Comparison of ENCODE assay signal across 9 cellular contexts in genomic region chr11:62805991-62806441, GRCh38. TPM values are rescaled to one million over a fixed set of nuclear protein-coding genes. Genes with fewer than 3 reads are reported as not detected.
DNase-seq lines count a peak whose midpoint lies in the region; ATAC-seq, FAIRE-seq and TF ChIP-seq lines count a peak whose summit lies in the region.
"Had no signal": no experiment of that assay in that cellular context is flagged by ENCODE, and none has a peak within 500 bp of the region (broad histone marks: within the 10 kb centered on the region; RNA-seq: fewer than 3 reads in every experiment).

No MANE protein-coding gene starts in this region.

- H2AFZ ChIP-seq in fibroblast of lung (ENCODE audit: low read length): no peak overlapping the region

- H3K27me3 ChIP-seq in H7 (ENCODE audit: control insufficient read depth, insufficient read depth, low read length): no peaks in the 10 kb centered on the region
- H3K27me3 ChIP-seq in fibroblast of lung (ENCODE audit: control insufficient read depth, insufficient read depth, low read length): no peaks in the 10 kb centered on the region
- no peaks in the 10 kb centered on the region for H3K27me3 ChIP-seq in ovary

- 28 to 47% (median 38%) methylated on average over 11 of the region's 11 CpGs for WGBS in ovary, 3 donors

- FAIRE-seq in urothelium cell line (lab: Jason Lieb, UNC): no peak
- FAIRE-seq: islet of Langerhans had no signal

- H3K4me1 ChIP-seq in fibroblast of lung (ENCODE audit: control insufficient read depth, extremely low read depth, insufficient read depth, low read length) (peaks cover 18% of the 10 kb centered on the region), ovary (ENCODE audit: insufficient read depth) (peaks cover 6% of the 10 kb centered on the region)

- H3K9me3 ChIP-seq in fibroblast of lung (ENCODE audit: control insufficient read depth, insufficient read depth, low read depth, low read length) (no peaks in the 10 kb centered on the region), ovary (no peaks in the 10 kb centered on the region)

- H4K20me1 ChIP-seq in fibroblast of lung (ENCODE audit: control insufficient read depth, extremely low read depth, insufficient read depth, low read length): no peaks in the 10 kb centered on the region

- H3K27ac ChIP-seq in 22Rv1 (peak overlapping the region; percentile 71), fibroblast of lung (ENCODE audit: insufficient read depth, low read length) (peak overlapping the region; percentile 75), ovary (peak overlapping the region; percentile 40 to 80)

- H3K4me3 ChIP-seq in H7 (ENCODE audit: insufficient read depth, low read depth, low read length): peak overlapping the region; percentile 78
- peak overlapping the region; percentile 82 to 91 (median 84) for H3K4me3 ChIP-seq in fibroblast of lung (replicated peaks in 1 of 4; ENCODE audit: control extremely low read depth in 1 of 4, insufficient read depth in 1 of 4, low read depth in 3 of 4, low read length in 4 of 4)
- peak overlapping the region; percentile 82 for H3K4me3 ChIP-seq in ovary

- no peak for ATAC-seq in HG02610 (IDR thresholded peaks at IDR 0.05; ENCODE audit: unreplicated experiment)

- DNase-seq in H7 (peak; percentile 54), fibroblast of lung (ENCODE audit: low read depth in 2 of 2) (peak in 1 of 2 donors; percentile 59), ovary (no peak), urothelium cell line (ENCODE audit: low spot score) (no peak), NCI-H1694 (lab: John Stamatoyannopoulos, UW) (no peak)
- peak; percentile 32 for DNase-seq in activated CD4-positive, alpha-beta T cell treated with anti-CD3 and anti-CD28 coated beads for 48 hours

- H3K36me3 ChIP-seq in H7 (replicated peaks; ENCODE audit: control insufficient read depth, insufficient read depth, low read length) (peaks cover 17% of the 10 kb centered on the region), fibroblast of lung (ENCODE audit: control insufficient read depth, insufficient read depth, low read length) (peaks cover 10% of the 10 kb centered on the region), ovary (no peaks in the 10 kb centered on the region)

- intact Hi-C loops in ovary (cut with DNase I): loop anchor here in 1 of 4 donors (2.0 to 5.0 kb wide), 2 partner anchors 25 to 766 kb away; no protein-coding TSS in a partner anchor

- no peak for TF ChIP-seq CTCF in 22Rv1 (IDR thresholded peaks at IDR 0.05)
- TF ChIP-seq CTCF in fibroblast of lung (conservative IDR thresholded peaks at IDR 0.05 in 1 of 2, IDR thresholded peaks at IDR 0.05 in 1 of 2; ENCODE audit: low read depth in 1 of 2, low read length in 2 of 2): no peak
- TF ChIP-seq CTCF in ovary (IDR thresholded peaks at IDR 0.05): no peak

- peak overlapping the region; percentile 95 for H3K4me2 ChIP-seq in fibroblast of lung (ENCODE audit: extremely low read depth, insufficient read depth, low read length)

- no peak overlapping the region for H3K9ac ChIP-seq in fibroblast of lung (ENCODE audit: insufficient read depth, low read length)

- TF ChIP-seq EP300 in ovary (IDR thresholded peaks at IDR 0.05): no peak

- no peak for TF ChIP-seq POLR2A in ovary (IDR thresholded peaks at IDR 0.05)

- peaks cover 24% of the 10 kb centered on the region for H3K79me2 ChIP-seq in fibroblast of lung (ENCODE audit: control insufficient read depth, insufficient read depth, low read length)

RNA-seq across cellular contexts. Expression of gene NXF1, which starts 0.8 kb away (rescaled TPM):
- total RNA-seq in H7 (2014; rRNA removed; shearing (Covaris generic)): 19.1 and 19.3 TPM in 2 replicates
- total RNA-seq in fibroblast of lung (14.9 and 17.2 TPM in 2 replicates), ovary (10 to 100 TPM; 48.8 to 96.8 (median 77.7) TPM)
- polyA plus RNA-seq in fibroblast of lung (27.8 and 43.7 TPM in 2 replicates), ovary (100 to 1,000 TPM in 1 of 2 donors, 10 to 100 TPM in 1; 99.4 to 125 TPM)
- 32.3 and 43.7 TPM in 2 replicates for polyA plus RNA-seq in fibroblast of lung (2012)
- 104 and 111 TPM in 2 replicates for polyA minus RNA-seq in fibroblast of lung (ENCODE audit: low replicate concordance)

RNA-seq across cellular contexts. Expression of gene TMEM223, which starts 14.2 kb away (rescaled TPM):
- 30.2 and 42.1 TPM in 2 replicates for total RNA-seq in H7 (2014; rRNA removed; shearing (Covaris generic))
- total RNA-seq in fibroblast of lung (11.7 and 16.4 TPM in 2 replicates), ovary (10 to 100 TPM; 12.0 to 26.9 (median 13.1) TPM)
- polyA plus RNA-seq in fibroblast of lung (14.4 and 15.4 TPM in 2 replicates), ovary (10 to 100 TPM; 13.7 to 15.5 TPM)
- 10.2 and 11.1 TPM in 2 replicates for polyA plus RNA-seq in fibroblast of lung (2012)
- polyA minus RNA-seq in fibroblast of lung (ENCODE audit: low replicate concordance): 1.1 and 3.6 TPM in 2 replicates

RNA-seq across cellular contexts. Expression of gene TMEM179B, which starts 18.8 kb away (rescaled TPM):
- 50.1 and 55.2 TPM in 2 replicates for total RNA-seq in H7 (2014; rRNA removed; shearing (Covaris generic))
- total RNA-seq in fibroblast of lung: 27.5 and 41.9 TPM in 2 replicates
- polyA plus RNA-seq in fibroblast of lung: 64.8 and 69.5 TPM in 2 replicates
- 65.6 and 75.1 TPM in 2 replicates for polyA plus RNA-seq in fibroblast of lung (2012)
- polyA minus RNA-seq in fibroblast of lung (ENCODE audit: low replicate concordance): 104 and 112 TPM in 2 replicates
- total RNA-seq in ovary: 100 to 1,000 TPM in 1 of 7 donors, 10 to 100 TPM in 6; 32.7 to 101 (median 36.5) TPM
- polyA plus RNA-seq in ovary: 10 to 100 TPM; 54.4 to 91.7 TPM

RNA-seq across cellular contexts. Expression of gene STX5, which starts 25.8 kb away (rescaled TPM):
- 24.0 and 29.0 TPM in 2 replicates for total RNA-seq in H7 (2014; rRNA removed; shearing (Covaris generic))
- total RNA-seq in fibroblast of lung: 40.3 and 44.9 TPM in 2 replicates
- polyA plus RNA-seq in fibroblast of lung: 48.7 and 48.9 TPM in 2 replicates
- 43.4 and 45.8 TPM in 2 replicates for polyA plus RNA-seq in fibroblast of lung (2012)
- polyA minus RNA-seq in fibroblast of lung (ENCODE audit: low replicate concordance): 39.7 and 53.2 TPM in 2 replicates
- total RNA-seq in ovary: 10 to 100 TPM; 33.2 to 60.7 (median 49.1) TPM
- polyA plus RNA-seq in ovary: 10 to 100 TPM; 39.6 to 50.1 TPM

RNA-seq across cellular contexts. Expression of gene TEX54, which starts 26.6 kb away (rescaled TPM):
- not detected in 2 replicates for total RNA-seq in H7 (2014; rRNA removed; shearing (Covaris generic))
- not detected in 2 replicates for total RNA-seq in fibroblast of lung
- not detected in 2 replicates for polyA plus RNA-seq in fibroblast of lung
- polyA plus RNA-seq in fibroblast of lung (2012): 0.35 TPM in 1 of 2 replicates, not detected in the other
- not detected in 2 replicates for polyA minus RNA-seq in fibroblast of lung (ENCODE audit: low replicate concordance)
- not detected for total RNA-seq in ovary
- not detected for polyA plus RNA-seq in ovary

Comparison
In these comparisons a context has a peak if more than half of its experiments do, and no peak if none do; other contexts are left out.
1. DNase-seq: peak in H7 (single experiment) and activated CD4-positive, alpha-beta T cell treated with anti-CD3 and anti-CD28 coated beads for 48 hours (single experiment); none in ovary (0 of 5), urothelium cell line (single experiment) and NCI-H1694 (single experiment).
2. Peak in every context shown above with its lines, with median percentiles within 50 percentile points of each other: H3K27ac ChIP-seq and H3K4me3 ChIP-seq.